12 cellular contexts compared by ENCODE assay signal in the genomic region with DNA sequence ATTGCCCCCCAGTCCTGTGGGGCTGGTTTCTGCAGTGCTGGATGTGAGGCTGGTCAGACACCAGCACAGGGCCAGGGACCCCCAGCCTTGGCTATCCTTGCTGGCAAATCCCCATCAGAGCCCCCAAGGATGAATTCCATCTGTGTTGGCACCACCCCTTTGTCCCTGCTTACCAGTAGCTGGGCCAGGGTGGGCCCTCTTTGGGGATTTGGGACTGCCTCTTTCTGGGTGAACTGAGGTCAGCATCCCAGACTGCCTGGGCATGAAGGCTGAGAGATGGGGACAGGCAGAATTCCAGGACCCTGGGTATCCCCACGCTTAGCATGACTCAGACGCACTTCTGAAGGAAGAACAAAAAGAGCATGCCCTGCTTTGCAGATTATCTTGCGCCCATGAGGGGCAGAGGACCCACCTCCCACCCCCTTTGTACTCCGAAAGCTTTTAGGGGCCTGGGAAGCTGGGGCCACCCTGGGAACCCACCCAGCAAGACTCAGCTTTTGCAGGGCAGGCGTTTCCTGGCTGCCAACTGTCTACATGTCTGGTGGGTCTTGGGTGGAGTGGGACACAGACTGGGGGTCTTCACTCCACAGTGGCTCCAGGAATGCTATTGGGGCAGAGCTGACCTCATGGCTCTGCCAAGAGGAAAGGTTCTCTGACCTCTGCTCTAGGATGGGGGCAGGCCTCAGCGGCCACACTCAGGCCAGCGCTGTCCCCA. TPM values are rescaled to one million over a fixed set of nuclear protein-coding genes. Genes with fewer than 3 reads are reported as not detected.
DNase-seq lines count a peak whose midpoint lies in the region; ATAC-seq lines count a peak whose summit lies in the region.
"Had no signal": no experiment of that assay in that cellular context is flagged by ENCODE, and none has a peak within 500 bp of the region (broad histone marks: within the 10 kb centered on the region; RNA-seq: fewer than 3 reads in every experiment).

No MANE protein-coding gene starts in this region.

- H3K36me3 ChIP-seq in H7 (replicated peaks; ENCODE audit: control insufficient read depth, insufficient read depth, low read length) (peaks cover 13% of the 10 kb centered on the region), mesenchymal stem cell (ENCODE audit: control insufficient read depth in 1 of 2, insufficient read depth in 2 of 2, low read depth in 1 of 2, low read length in 2 of 2) (peaks cover 37 to 44% of the 10 kb centered on the region in 2 experiments)

- H3K4me1 ChIP-seq in mesenchymal stem cell (ENCODE audit: control insufficient read depth, insufficient read depth, low read depth, low read length): peaks cover 3% of the 10 kb centered on the region
- H3K4me1 ChIP-seq: vagina had no signal

- no peak overlapping the region for H2AFZ ChIP-seq in mesenchymal stem cell (ENCODE audit: low read depth, low read length)

- H3K4me3 ChIP-seq in H7 (ENCODE audit: insufficient read depth, low read depth, low read length): no peak overlapping the region
- H3K4me3 ChIP-seq in mesenchymal stem cell (ENCODE audit: insufficient read depth in 1 of 2, low read depth in 1 of 2, low read length in 2 of 2): no peak overlapping the region
- H3K4me3 ChIP-seq: skin epidermis, vagina had no signal

- peak; percentile 58 for DNase-seq in H7
- DNase-seq in amniotic epithelial cell (ENCODE audit: low read depth): peak; percentile 32
- DNase-seq in mesenchymal stem cell: peak; percentile 45
- DNase-seq in activated CD4-positive, alpha-beta T cell treated with anti-CD3 and anti-CD28 coated beads, Interleukin-2, amount 50 U/mL, for 48 hours: no peak
- DNase-seq: COR-L47, GOT3 had no signal

- H3K79me1 ChIP-seq in mesenchymal stem cell (replicated peaks; ENCODE audit: low read length, poor library complexity, severe bottlenecking): peaks cover 5% of the 10 kb centered on the region

- 95% methylated on average over 7 of the region's 7 CpGs for WGBS in mesenchymal stem cell

- H2BK120ac ChIP-seq in mesenchymal stem cell (ENCODE audit: low read depth, low read length): no peak overlapping the region

- H2BK5ac ChIP-seq in mesenchymal stem cell (ENCODE audit: low read depth, low read length, poor library complexity, severe bottlenecking): no peak overlapping the region

- H4K91ac ChIP-seq in mesenchymal stem cell (ENCODE audit: low read length): no peak overlapping the region

- no peak overlapping the region for H2AK5ac ChIP-seq in mesenchymal stem cell (ENCODE audit: low read length, severe bottlenecking)

- no peak overlapping the region for H3K4ac ChIP-seq in mesenchymal stem cell (ENCODE audit: low read depth in 1 of 2, low read length in 2 of 2)

- peak; percentile 21 for ATAC-seq in GM18498 (IDR thresholded peaks at IDR 0.05; ENCODE audit: unreplicated experiment)
- ATAC-seq in GM21619 (IDR thresholded peaks at IDR 0.05; ENCODE audit: unreplicated experiment): no peak
- no peak for ATAC-seq in GM19467 (IDR thresholded peaks at IDR 0.05; ENCODE audit: unreplicated experiment)
- no peak for ATAC-seq in GM18502 (IDR thresholded peaks at IDR 0.05; ENCODE audit: poor library complexity, unreplicated experiment)

- H3K4me2 ChIP-seq in mesenchymal stem cell (ENCODE audit: low read length, poor library complexity, severe bottlenecking): no peak overlapping the region

- no peak overlapping the region for H3K9ac ChIP-seq in mesenchymal stem cell (ENCODE audit: low read length)

- H3K27me3 ChIP-seq in H7 (ENCODE audit: control insufficient read depth, insufficient read depth, low read length) (no peaks in the 10 kb centered on the region), mesenchymal stem cell (ENCODE audit: control insufficient read depth in 1 of 2, insufficient read depth in 1 of 2, low read length in 2 of 2) (peaks cover 22 to 29% of the 10 kb centered on the region in 2 experiments)
- H3K27me3 ChIP-seq: vagina had no signal

- H2BK12ac ChIP-seq in mesenchymal stem cell (ENCODE audit: low read length in 2 of 2): no peak overlapping the region

- no peak overlapping the region for H3K14ac ChIP-seq in mesenchymal stem cell (ENCODE audit: low read length in 2 of 2)

- no peak overlapping the region for H4K8ac ChIP-seq in mesenchymal stem cell (ENCODE audit: low read length)

- no peak overlapping the region for H3K18ac ChIP-seq in mesenchymal stem cell (ENCODE audit: low read depth in 1 of 2, low read length in 2 of 2)

- H3K9me3 ChIP-seq in mesenchymal stem cell (ENCODE audit: control insufficient read depth, low read length): peaks cover 13% of the 10 kb centered on the region
- H3K9me3 ChIP-seq: vagina had no signal

- no peak overlapping the region for H3K27ac ChIP-seq in mesenchymal stem cell (ENCODE audit: low read length, poor library complexity, severe bottlenecking)
- H3K27ac ChIP-seq: vagina had no signal

- H3K23ac ChIP-seq in mesenchymal stem cell (ENCODE audit: low read length in 2 of 2): no peak overlapping the region

- no peak overlapping the region for H2BK15ac ChIP-seq in mesenchymal stem cell (ENCODE audit: low read depth, poor library complexity, severe bottlenecking)

RNA-seq across cellular contexts. Expression of gene RFLNA, which starts 26.8 kb away (rescaled TPM):
- total RNA-seq in H7 (2014; rRNA removed; shearing (Covaris generic)): 1.4 and 3.7 TPM in 2 replicates
- 1.3 TPM for polyA plus RNA-seq in mesenchymal stem cell (2013, experiment 1 of 2)
- 1.1 TPM for polyA plus RNA-seq in mesenchymal stem cell (2013, experiment 2 of 2)

Comparison
In these comparisons a context has a peak if more than half of its experiments do, and no peak if none do; other contexts are left out.
1. DNase-seq: peak in H7 (single experiment), amniotic epithelial cell (single experiment) and mesenchymal stem cell (single experiment); none in activated CD4-positive, alpha-beta T cell treated with anti-CD3 and anti-CD28 coated beads, Interleukin-2, amount 50 U/mL, for 48 hours (0 of 2).